Comparison of ENCODE assay signal across 9 cellular contexts in the genomic region with DNA sequence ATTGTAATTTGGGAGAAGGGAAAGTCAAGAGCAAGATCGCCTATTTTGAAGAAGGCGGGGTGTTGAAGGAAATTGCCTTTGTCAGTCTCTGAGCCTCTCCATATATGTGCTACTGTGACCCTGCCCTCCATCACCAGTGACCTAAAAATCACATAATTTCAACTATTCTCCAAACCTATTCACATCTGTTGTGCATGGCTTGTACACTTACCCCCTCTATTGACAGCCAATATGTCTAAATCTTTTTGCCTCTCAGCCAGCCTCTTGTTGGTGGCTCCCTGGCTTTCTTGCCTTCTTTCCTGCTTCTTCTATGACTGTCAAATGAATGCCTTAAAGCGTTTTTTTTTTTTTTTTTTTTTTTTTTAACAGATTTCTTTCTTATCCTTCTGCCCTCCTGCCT.
DNase-seq lines count a peak whose midpoint lies in the region; ATAC-seq and TF ChIP-seq lines count a peak whose summit lies in the region.
"Had no signal": no experiment of that assay in that cellular context is flagged by ENCODE, and none has a peak within 500 bp of the region (broad histone marks: within the 10 kb centered on the region; RNA-seq: fewer than 3 reads in every experiment).

No MANE protein-coding gene starts in this region.

- peak overlapping the region; percentile 8 for H3K4me3 Mint-ChIP-seq in glutamatergic neuron (ENCODE audit: unreplicated experiment)
- H3K4me3 Mint-ChIP-seq in activated naive CD4-positive, alpha-beta T cell treated with anti-CD3 and anti-CD28 coated beads for 36 hours, result no peak overlapping the region

- intact Hi-C loops in activated naive CD4-positive, alpha-beta T cell treated with anti-CD3 and anti-CD28 coated beads for 36 hours (cut with micrococcal nuclease), result no loop called here

- ATAC-seq in HG03521 (IDR thresholded peaks at IDR 0.05; ENCODE audit: unreplicated experiment), result no peak

- in situ Hi-C loops in GM13977 (cut with MboI; ENCODE audit: low pct_unique_long_range_greater_than_20kb, low sequenced_read_pairs, unreplicated experiment), result no loop called here

- H3K27ac Mint-ChIP-seq in glutamatergic neuron (ENCODE audit: unreplicated experiment), result peak overlapping the region; percentile 39
- H3K27ac Mint-ChIP-seq in activated naive CD4-positive, alpha-beta T cell treated with anti-CD3 and anti-CD28 coated beads for 36 hours, result no peak overlapping the region

- CTCF ChIA-PET in activated naive CD4-positive, alpha-beta T cell treated with anti-CD3 and anti-CD28 coated beads for 36 hours (lab: Charles Lee), result interaction anchor here (0.7 kb wide), 1 partner anchor 69 kb away, joined by 3 read pairs; no protein-coding TSS in a partner anchor

- TF ChIP-seq CTCF in 22Rv1 (IDR thresholded peaks at IDR 0.05) (0 out of 2 replicates have a peak, but pooled peaks have one; percentile 13), GM13977 (IDR thresholded peaks at IDR 0.05; ENCODE audit: extremely low read depth, insufficient read depth, missing control alignments) (peak; percentile 68), glutamatergic neuron (IDR thresholded peaks at IDR 0.05; ENCODE audit: partially characterized antibody, unreplicated experiment) (no peak)

- peaks cover 50% of the 10 kb centered on the region for H3K4me1 Mint-ChIP-seq in glutamatergic neuron (ENCODE audit: low read depth, unreplicated experiment)
- peaks cover 1% of the 10 kb centered on the region for H3K4me1 Mint-ChIP-seq in activated naive CD4-positive, alpha-beta T cell treated with anti-CD3 and anti-CD28 coated beads for 36 hours (ENCODE audit: low read depth)

- no peaks in the 10 kb centered on the region for H3K36me3 Mint-ChIP-seq in glutamatergic neuron (ENCODE audit: unreplicated experiment)
- H3K36me3 Mint-ChIP-seq in activated naive CD4-positive, alpha-beta T cell treated with anti-CD3 and anti-CD28 coated beads for 36 hours (ENCODE audit: low read depth), result no peaks in the 10 kb centered on the region

- no peak for DNase-seq in GM13977 (ENCODE audit: low spot score)
- peak; percentile 83 for DNase-seq in NCI-H748 treated with DMSO at 0.1 percent for 48 hours (lab: John Stamatoyannopoulos, UW)
- no peak for DNase-seq in glutamatergic neuron
- no peak for DNase-seq in activated naive CD4-positive, alpha-beta T cell treated with anti-CD3 and anti-CD28 coated beads for 36 hours
- DNase-seq in putamen (ENCODE audit: low spot score), result no peak
- DNase-seq in NCI-H774 (lab: John Stamatoyannopoulos, UW), result no peak
- DNase-seq: SHP77 treated with DMSO at 0.1 percent for 48 hours had no signal

- H3K27ac ChIP-seq in 22Rv1, result no peak overlapping the region

- no peaks in the 10 kb centered on the region for H3K27me3 Mint-ChIP-seq in glutamatergic neuron (ENCODE audit: unreplicated experiment)
- H3K27me3 Mint-ChIP-seq in activated naive CD4-positive, alpha-beta T cell treated with anti-CD3 and anti-CD28 coated beads for 36 hours (ENCODE audit: low read depth), result no peaks in the 10 kb centered on the region

- H3K9me3 Mint-ChIP-seq in glutamatergic neuron (ENCODE audit: unreplicated experiment), result peaks cover 4% of the 10 kb centered on the region
- peaks cover 1% of the 10 kb centered on the region for H3K9me3 Mint-ChIP-seq in activated naive CD4-positive, alpha-beta T cell treated with anti-CD3 and anti-CD28 coated beads for 36 hours
